Comparison of ENCODE assay signal across 8 cellular contexts in the genomic region with DNA sequence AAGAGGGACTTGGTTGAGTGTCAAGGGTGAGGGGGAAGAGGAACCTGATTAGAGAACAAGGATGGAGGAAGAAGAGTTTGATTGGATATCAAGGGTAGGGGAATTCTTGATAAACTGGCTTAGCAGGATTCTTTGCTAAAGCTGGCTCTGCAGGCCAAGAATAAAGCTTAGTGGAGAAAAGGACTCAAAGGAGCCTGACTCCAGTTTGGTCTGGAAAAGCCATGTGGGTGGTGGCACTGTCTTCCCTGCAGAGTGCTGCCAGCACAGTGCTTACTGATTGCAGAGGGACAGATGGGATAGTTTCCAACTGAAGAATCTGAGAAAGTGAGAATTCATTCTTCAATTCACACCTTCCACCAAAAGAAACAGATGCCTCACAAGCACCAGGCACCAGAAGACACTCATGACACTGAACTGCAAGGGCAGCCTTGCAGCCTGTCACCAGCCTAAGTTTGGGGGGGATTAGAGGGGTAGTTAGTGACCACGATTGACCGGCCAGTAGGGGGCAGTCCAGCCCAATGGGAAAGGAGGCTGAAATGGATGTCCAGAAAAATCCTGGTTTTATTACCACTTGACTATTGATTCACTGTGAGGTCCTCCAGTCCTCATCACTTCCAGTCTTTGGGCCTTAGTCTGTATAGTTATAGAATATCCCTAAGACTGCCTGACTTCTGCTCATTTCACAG.
DNase-seq lines count a peak whose midpoint lies in the region; ATAC-seq and TF ChIP-seq lines count a peak whose summit lies in the region.

No MANE protein-coding gene starts in this region.

- H3K4me3 ChIP-seq in HCT116 (replicated peaks in 1 of 2; ENCODE audit: low read depth in 1 of 2, low read length in 2 of 2) (no peak overlapping the region), Caco-2 (ENCODE audit: low read depth, low read length) (no peak overlapping the region)

- no peak overlapping the region for H3K9ac ChIP-seq in HCT116 (ENCODE audit: low read length)

- POLR2A ChIA-PET in HCT116 (lab: Charles Lee) = no interaction called here
- POLR2A ChIA-PET in Caco-2 (lab: Charles Lee) = no interaction called here

- no peak overlapping the region for H3K27ac ChIP-seq in HCT116 (ENCODE audit: low read depth, low read length)

- no peaks in the 10 kb centered on the region for H4K20me1 ChIP-seq in HCT116 (ENCODE audit: insufficient read depth)

- H3K4me2 ChIP-seq in HCT116 (ENCODE audit: low read length) = no peak overlapping the region

- H3K27me3 ChIP-seq in HCT116 (ENCODE audit: insufficient read depth, low read length) = no peaks in the 10 kb centered on the region; the same call in 1 of the 2 replicates
- no peaks in the 10 kb centered on the region for H3K27me3 ChIP-seq in Caco-2 (replicated peaks; ENCODE audit: control insufficient read depth, insufficient read depth, low read length)

- RAD21 ChIA-PET in HCT116 (lab: Charles Lee; ENCODE audit: low non-redundant PET in 1 of 2, low total read pairs in 2 of 2, uncharacterized antibody in 2 of 2, unreplicated experiment in 2 of 2) = no interaction called here

- BruUV-seq in HCT116 (replicated peaks; lab: Mats Ljungman, UMichigan) (no TSS peak), Caco-2 (replicated peaks; lab: Mats Ljungman, UMichigan) (no TSS peak)

- CTCF ChIA-PET in HCT116 (lab: Charles Lee) = interaction anchor here (1.3 kb wide), 1 partner anchor 153 kb away, joined by 4 read pairs; no protein-coding TSS in a partner anchor
- CTCF ChIA-PET in Caco-2 (lab: Charles Lee) = no interaction called here

- H3K9me3 Mint-ChIP-seq in Caco-2 (ENCODE audit: unreplicated experiment) = no peaks in the 10 kb centered on the region

- intact Hi-C loops in HCT116 (cut with micrococcal nuclease) (loop anchor here (1.0 kb wide), 2 partner anchors 153 to 381 kb away; no protein-coding TSS in a partner anchor), left colon (cut with DNase I, micrococcal nuclease) (no loop called here), Caco-2 (cut with micrococcal nuclease; ENCODE audit: unreplicated experiment) (no loop called here)

- no peaks in the 10 kb centered on the region for H3K9me3 ChIP-seq in HCT116 (ENCODE audit: control insufficient read depth in 1 of 2, insufficient read depth in 1 of 2, low read depth in 1 of 2, low read length in 2 of 2)
- no peaks in the 10 kb centered on the region for H3K9me3 ChIP-seq in Caco-2

- no peaks in the 10 kb centered on the region for H3K36me3 ChIP-seq in HCT116 (ENCODE audit: control insufficient read depth in 1 of 2, insufficient read depth in 2 of 2, low read length in 2 of 2)
- H3K36me3 ChIP-seq in Caco-2 (ENCODE audit: control insufficient read depth, insufficient read depth, low read length) = no peaks in the 10 kb centered on the region

- no peaks in the 10 kb centered on the region for H3K36me3 Mint-ChIP-seq in Caco-2 (ENCODE audit: insufficient read depth, unreplicated experiment)

- H3K27me3 Mint-ChIP-seq in Caco-2 (ENCODE audit: insufficient read depth, unreplicated experiment) = peaks cover 5% of the 10 kb centered on the region

- H3K4me1 Mint-ChIP-seq in Caco-2 (ENCODE audit: low read depth, unreplicated experiment) = no peaks in the 10 kb centered on the region

- H3K79me2 ChIP-seq in HCT116 (ENCODE audit: insufficient read depth, low read length) = no peaks in the 10 kb centered on the region

- no peak for TF ChIP-seq POLR2A in HCT116 (IDR thresholded peaks at IDR 0.05; ENCODE audit: borderline replicate concordance, extremely low read depth, insufficient read depth, insufficient read length)

- no peak overlapping the region for H3K4me3 Mint-ChIP-seq in Caco-2 (ENCODE audit: unreplicated experiment)

- DNase-seq in D341Med (ENCODE audit: low spot score) = peak; percentile 60
- peak; percentile 10 for DNase-seq in HCT116 (ENCODE audit: low read depth, low spot score)
- DNase-seq in SW480 (ENCODE audit: low spot score) = peak; percentile 0
- peak in 1 of 2 donors; percentile 69 for DNase-seq in left colon
- DNase-seq in Caco-2 = no peak
- no peak for DNase-seq in SW 1271 (lab: John Stamatoyannopoulos, UW)

- H3K9me2 ChIP-seq in HCT116 (ENCODE audit: insufficient read depth) = no peaks in the 10 kb centered on the region

- peak; percentile 61 for ATAC-seq in HCT116
- peak; percentile 69 for ATAC-seq in left colon
- no peak for ATAC-seq in HG02852 (IDR thresholded peaks at IDR 0.05; ENCODE audit: unreplicated experiment)
- no peak for ATAC-seq in GM18520 (IDR thresholded peaks at IDR 0.05; ENCODE audit: unreplicated experiment)

- H2AFZ ChIP-seq in HCT116 (ENCODE audit: low read depth, low read length, poor library complexity, severe bottlenecking) = no peak overlapping the region

- peak; percentile 57 for TF ChIP-seq RAD21 in HCT116 (IDR thresholded peaks at IDR 0.05; ENCODE audit: low read depth)

- H3K4me1 ChIP-seq in HCT116 (ENCODE audit: control insufficient read depth in 1 of 2, insufficient read depth in 2 of 2, low read length in 2 of 2) = no peaks in the 10 kb centered on the region
- no peaks in the 10 kb centered on the region for H3K4me1 ChIP-seq in Caco-2

- peak; percentile 62 to 73 (median 65); a peak in 5 of 6 replicates for TF ChIP-seq CTCF in HCT116 (IDR thresholded peaks at IDR 0.05 in 2 of 3, conservative IDR thresholded peaks at IDR 0.05 in 1 of 3; ENCODE audit: borderline replicate concordance in 1 of 3, insufficient read depth in 1 of 3, low read depth in 2 of 3, low read length in 2 of 3)
- TF ChIP-seq CTCF in Caco-2 (IDR thresholded peaks at IDR 0.05; ENCODE audit: insufficient read depth in 1 of 2, low read depth in 1 of 2, low read length in 1 of 2, severe bottlenecking in 1 of 2, unreplicated experiment in 1 of 2) = no peak

- H3K27ac Mint-ChIP-seq in Caco-2 (ENCODE audit: unreplicated experiment) = no peak overlapping the region

TF ChIP-seq in HCT116, 20 proteins besides CTCF, POLR2A, EP300 and RAD21:
- no peak for TF ChIP-seq EZH2phosphoT487 (IDR thresholded peaks at IDR 0.05; ENCODE audit: borderline replicate concordance)
- TF ChIP-seq TCF7L2 (IDR thresholded peaks at IDR 0.05; ENCODE audit: borderline replicate concordance, extremely low read depth, insufficient read depth, insufficient read length) = no peak
- no peak for TF ChIP-seq POLR2AphosphoS5 (IDR thresholded peaks at IDR 0.05; ENCODE audit: low read depth, low read length)
- TF ChIP-seq ELF1 (IDR thresholded peaks at IDR 0.05; ENCODE audit: borderline replicate concordance, low read depth) = no peak
- TF ChIP-seq, protein P1, sequence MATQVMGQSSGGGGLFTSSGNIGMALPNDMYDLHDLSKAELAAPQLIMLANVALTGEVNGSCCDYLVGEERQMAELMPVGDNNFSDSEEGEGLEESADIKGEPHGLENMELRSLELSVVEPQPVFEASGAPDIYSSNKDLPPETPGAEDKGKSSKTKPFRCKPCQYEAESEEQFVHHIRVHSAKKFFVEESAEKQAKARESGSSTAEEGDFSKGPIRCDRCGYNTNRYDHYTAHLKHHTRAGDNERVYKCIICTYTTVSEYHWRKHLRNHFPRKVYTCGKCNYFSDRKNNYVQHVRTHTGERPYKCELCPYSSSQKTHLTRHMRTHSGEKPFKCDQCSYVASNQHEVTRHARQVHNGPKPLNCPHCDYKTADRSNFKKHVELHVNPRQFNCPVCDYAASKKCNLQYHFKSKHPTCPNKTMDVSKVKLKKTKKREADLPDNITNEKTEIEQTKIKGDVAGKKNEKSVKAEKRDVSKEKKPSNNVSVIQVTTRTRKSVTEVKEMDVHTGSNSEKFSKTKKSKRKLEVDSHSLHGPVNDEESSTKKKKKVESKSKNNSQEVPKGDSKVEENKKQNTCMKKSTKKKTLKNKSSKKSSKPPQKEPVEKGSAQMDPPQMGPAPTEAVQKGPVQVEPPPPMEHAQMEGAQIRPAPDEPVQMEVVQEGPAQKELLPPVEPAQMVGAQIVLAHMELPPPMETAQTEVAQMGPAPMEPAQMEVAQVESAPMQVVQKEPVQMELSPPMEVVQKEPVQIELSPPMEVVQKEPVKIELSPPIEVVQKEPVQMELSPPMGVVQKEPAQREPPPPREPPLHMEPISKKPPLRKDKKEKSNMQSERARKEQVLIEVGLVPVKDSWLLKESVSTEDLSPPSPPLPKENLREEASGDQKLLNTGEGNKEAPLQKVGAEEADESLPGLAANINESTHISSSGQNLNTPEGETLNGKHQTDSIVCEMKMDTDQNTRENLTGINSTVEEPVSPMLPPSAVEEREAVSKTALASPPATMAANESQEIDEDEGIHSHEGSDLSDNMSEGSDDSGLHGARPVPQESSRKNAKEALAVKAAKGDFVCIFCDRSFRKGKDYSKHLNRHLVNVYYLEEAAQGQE (IDR thresholded peaks at IDR 0.05; ENCODE audit: low read depth) = no peak
- TF ChIP-seq SP1 (IDR thresholded peaks at IDR 0.05; ENCODE audit: low read depth) = no peak
- TF ChIP-seq EGR1 (IDR thresholded peaks at IDR 0.05; ENCODE audit: low read depth) = no peak
- TF ChIP-seq YY1 (IDR thresholded peaks at IDR 0.05; ENCODE audit: extremely low read depth, insufficient replicate concordance, low read depth, low read length) = no peak
- TF ChIP-seq SIN3A (IDR thresholded peaks at IDR 0.05; ENCODE audit: low read depth) = no peak
- no peak for TF ChIP-seq ZNF274 (IDR thresholded peaks at IDR 0.05; ENCODE audit: low read depth, low read length)
TF ChIP-seq in HCT116: peak in this region for 0.

Comparison
In these comparisons a context has a peak if more than half of its experiments do, and no peak if none do; other contexts are left out.
1. DNase-seq: peak in D341Med (single experiment), HCT116 (single experiment) and SW480 (single experiment); none in Caco-2 (0 of 2) and SW 1271 (0 of 2).
2. ATAC-seq: peak in HCT116 (single experiment) and left colon (single experiment); none in HG02852 (single experiment) and GM18520 (single experiment).
3. CTCF ChIP-seq: peak in HCT116 (3 of 3); none in Caco-2 (0 of 2).